13 cellular contexts compared by ENCODE assay signal in the genomic region with DNA sequence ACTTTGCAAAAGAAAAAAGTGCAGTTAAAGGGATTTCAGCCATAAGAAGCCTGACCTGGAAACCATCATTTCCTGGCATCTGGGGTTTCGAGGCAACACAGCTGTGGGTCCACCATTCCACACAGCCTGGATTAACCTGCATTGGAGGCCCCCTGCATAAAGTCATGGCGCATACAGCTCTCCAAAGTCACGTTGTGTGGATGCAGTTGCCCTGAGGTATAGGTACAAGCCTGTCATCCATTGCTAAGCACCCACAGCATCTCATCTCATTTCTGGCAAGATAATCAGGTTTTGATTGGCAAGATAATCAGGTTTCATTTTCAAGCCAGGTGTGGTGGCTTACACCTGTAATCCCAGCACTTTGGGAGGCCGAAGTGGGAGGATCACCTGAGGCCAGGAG. TPM values are rescaled to one million over a fixed set of nuclear protein-coding genes. Genes with fewer than 3 reads are reported as not detected.
DNase-seq lines count a peak whose midpoint lies in the region; ATAC-seq and TF ChIP-seq lines count a peak whose summit lies in the region.
"Had no signal": no experiment of that assay in that cellular context is flagged by ENCODE, and none has a peak within 500 bp of the region (broad histone marks: within the 10 kb centered on the region; RNA-seq: fewer than 3 reads in every experiment).

No MANE protein-coding gene starts in this region.

- TF ChIP-seq CTCF in activated CD8-positive, alpha-beta T cell treated with anti-CD3 and anti-CD28 coated beads for 36 hours (IDR thresholded peaks at IDR 0.05), result no peak
- TF ChIP-seq CTCF in ovary (IDR thresholded peaks at IDR 0.05) (no peak), WERI-Rb-1 (IDR thresholded peaks at IDR 0.05; ENCODE audit: low read depth, low read length) (no peak)

- no peaks in the 10 kb centered on the region for H3K27me3 Mint-ChIP-seq in stimulated activated naive CD8-positive, alpha-beta T cell treated with anti-CD3 and anti-CD28 coated beads, Interleukin-15, Interleukin-2, amounts not matched to agents 100 ng/mL and 50 ng/mL, for 24 hours
- no peaks in the 10 kb centered on the region for H3K27me3 Mint-ChIP-seq in activated CD8-positive, alpha-beta T cell treated with anti-CD3 and anti-CD28 coated beads for 36 hours
- H3K27me3 Mint-ChIP-seq in immature natural killer cell (ENCODE audit: low read depth in 3 of 3), result peaks cover 3 to 5% (median 5%) of the 10 kb centered on the region in 3 donors

- no peaks in the 10 kb centered on the region for H3K36me3 Mint-ChIP-seq in stimulated activated naive CD8-positive, alpha-beta T cell treated with anti-CD3 and anti-CD28 coated beads, Interleukin-15, Interleukin-2, amounts not matched to agents 100 ng/mL and 50 ng/mL, for 24 hours (ENCODE audit: low read depth)
- H3K36me3 Mint-ChIP-seq in activated CD8-positive, alpha-beta T cell treated with anti-CD3 and anti-CD28 coated beads for 36 hours (ENCODE audit: low read depth), result peaks cover 9% of the 10 kb centered on the region
- H3K36me3 Mint-ChIP-seq in immature natural killer cell, result no peaks in the 10 kb centered on the region

- no peak for ATAC-seq in stimulated activated naive CD8-positive, alpha-beta T cell treated with anti-CD3 and anti-CD28 coated beads, Interleukin-15, Interleukin-2, amounts not matched to agents 100 U/mL and 50 U/mL, for 24 hours
- no peak for ATAC-seq in activated CD8-positive, alpha-beta T cell treated with anti-CD3 and anti-CD28 coated beads for 36 hours

- TF ChIP-seq EP300 in ovary (IDR thresholded peaks at IDR 0.05), result no peak

- peak overlapping the region; percentile 97 for H3K27ac Mint-ChIP-seq in stimulated activated naive CD8-positive, alpha-beta T cell treated with anti-CD3 and anti-CD28 coated beads, Interleukin-15, Interleukin-2, amounts not matched to agents 100 ng/mL and 50 ng/mL, for 24 hours
- H3K27ac Mint-ChIP-seq in activated CD8-positive, alpha-beta T cell treated with anti-CD3 and anti-CD28 coated beads for 36 hours, result peak overlapping the region; percentile 96
- peak overlapping the region; percentile 90 to 97 (median 92) for H3K27ac Mint-ChIP-seq in immature natural killer cell

- H3K27me3 ChIP-seq in ovary, result no peaks in the 10 kb centered on the region
- H3K27me3 ChIP-seq in WERI-Rb-1 (ENCODE audit: insufficient read depth, low read depth, severe bottlenecking), result no peaks in the 10 kb centered on the region
- H3K27me3 ChIP-seq: breast epithelium had no signal

- H3K27ac ChIP-seq in ovary (no peak overlapping the region), WERI-Rb-1 (no peak overlapping the region)

- H3K4me3 Mint-ChIP-seq in stimulated activated naive CD8-positive, alpha-beta T cell treated with anti-CD3 and anti-CD28 coated beads, Interleukin-15, Interleukin-2, amounts not matched to agents 100 ng/mL and 50 ng/mL, for 24 hours, result peak overlapping the region; percentile 76
- H3K4me3 Mint-ChIP-seq in activated CD8-positive, alpha-beta T cell treated with anti-CD3 and anti-CD28 coated beads for 36 hours, result peak overlapping the region; percentile 69
- peak overlapping the region in 2 of 5 donors; percentile 64 to 77 for H3K4me3 Mint-ChIP-seq in immature natural killer cell

- CTCF ChIA-PET in activated CD8-positive, alpha-beta T cell treated with anti-CD3 and anti-CD28 coated beads for 36 hours (lab: Charles Lee), result interaction anchor here (0.6 to 18.2 kb wide), 5 partner anchors 35 to 99 kb away, joined by 3 to 506 read pairs (median 4); a partner anchor contains a TSS

- no peaks in the 10 kb centered on the region for H3K9me3 Mint-ChIP-seq in stimulated activated naive CD8-positive, alpha-beta T cell treated with anti-CD3 and anti-CD28 coated beads, Interleukin-15, Interleukin-2, amounts not matched to agents 100 ng/mL and 50 ng/mL, for 24 hours
- H3K9me3 Mint-ChIP-seq in activated CD8-positive, alpha-beta T cell treated with anti-CD3 and anti-CD28 coated beads for 36 hours, result no peaks in the 10 kb centered on the region
- no peaks in the 10 kb centered on the region for H3K9me3 Mint-ChIP-seq in immature natural killer cell

- no peak for TF ChIP-seq POLR2A in ovary (IDR thresholded peaks at IDR 0.05)

- no peak overlapping the region for H3K4me3 ChIP-seq in ovary
- no peak overlapping the region for H3K4me3 ChIP-seq in WERI-Rb-1 (ENCODE audit: low read depth, low read length)
- H3K4me3 ChIP-seq: breast epithelium had no signal

- intact Hi-C loops in activated CD8-positive, alpha-beta T cell treated with anti-CD3 and anti-CD28 coated beads for 36 hours (cut with micrococcal nuclease), result no loop called here
- intact Hi-C loops in ovary (cut with DNase I), result no loop called here

- no peaks in the 10 kb centered on the region for H3K9me3 ChIP-seq in ovary
- H3K9me3 ChIP-seq in WERI-Rb-1 (ENCODE audit: severe bottlenecking), result no peaks in the 10 kb centered on the region
- H3K9me3 ChIP-seq: breast epithelium had no signal

- H3K4me1 Mint-ChIP-seq in stimulated activated naive CD8-positive, alpha-beta T cell treated with anti-CD3 and anti-CD28 coated beads, Interleukin-15, Interleukin-2, amounts not matched to agents 100 ng/mL and 50 ng/mL, for 24 hours (ENCODE audit: low read depth), result peaks cover 99% of the 10 kb centered on the region
- H3K4me1 Mint-ChIP-seq in activated CD8-positive, alpha-beta T cell treated with anti-CD3 and anti-CD28 coated beads for 36 hours (ENCODE audit: low read depth), result peaks cover 92% of the 10 kb centered on the region
- H3K4me1 Mint-ChIP-seq in immature natural killer cell, result peaks cover 36 to 42% of the 10 kb centered on the region in 2 donors

- POLR2A ChIA-PET in activated CD8-positive, alpha-beta T cell treated with anti-CD3 and anti-CD28 coated beads for 36 hours (lab: Charles Lee), result interaction anchor here (1.0 to 27.1 kb wide), 6 partner anchors 11 to 82 kb away, joined by 3 to 766 read pairs (median 88); a partner anchor contains a TSS

- 86 to 97% (median 92%) methylated on average over 4 of the region's 4 CpGs for WGBS in ovary, 3 donors

- no peaks in the 10 kb centered on the region for H3K4me1 ChIP-seq in ovary (ENCODE audit: insufficient read depth)

- DNase-seq in stimulated activated naive CD8-positive, alpha-beta T cell treated with anti-CD3 and anti-CD28 coated beads, Interleukin-15, Interleukin-2, amounts not matched to agents 100 U/mL and 50 U/mL, for 24 hours, result no peak
- no peak for DNase-seq in activated CD8-positive, alpha-beta T cell treated with anti-CD3 and anti-CD28 coated beads for 36 hours
- DNase-seq in immature natural killer cell, result no peak
- DNase-seq in ovary, result no peak
- no peak for DNase-seq in NCI-H1694 treated with DMSO at 0.1 percent for 48 hours (lab: John Stamatoyannopoulos, UW)
- no peak for DNase-seq in DMS 273 (lab: John Stamatoyannopoulos, UW; ENCODE audit: unreplicated experiment)
- no peak for DNase-seq in WERI-Rb-1
- DNase-seq: DMS153, left cardiac atrium, NCI-H1092, NCI-H774 had no signal

- H3K36me3 ChIP-seq in ovary (no peaks in the 10 kb centered on the region), WERI-Rb-1 (no peaks in the 10 kb centered on the region)
- H3K36me3 ChIP-seq: breast epithelium had no signal

RNA-seq across cellular contexts. Expression of a gene that starts 54.5 kb away (rescaled TPM):
- total RNA-seq in activated CD8-positive, alpha-beta T cell treated with anti-CD3 and anti-CD28 coated beads for 36 hours, result 100 to 1,000 TPM; 112 to 113 TPM
- polyA plus RNA-seq in immature natural killer cell, result 100 to 1,000 TPM in 1 of 3 donors, 10 to 100 TPM in 2; 63.6 to 114 (median 84.4) TPM
- 1 to 10 TPM in 5 of 7 donors, under 1 TPM in 2; 0.58 to 2.3 (median 1.4) TPM for total RNA-seq in ovary
- 1 to 10 TPM in 1 of 2 donors, under 1 TPM in 1; 0.65 to 5.1 TPM for polyA plus RNA-seq in ovary

Comparison
In these comparisons a context has a peak if more than half of its experiments do, and no peak if none do; other contexts are left out.
1. RNA of a gene that starts 54.5 kb away (total RNA-seq): 112 to 113 TPM in activated CD8-positive, alpha-beta T cell treated with anti-CD3 and anti-CD28 coated beads for 36 hours; 0.58 to 2.3 TPM in ovary; every median in the first group is over 10 times any median in the second.
2. Peak in every context shown above with its lines, with median percentiles within 50 percentile points of each other: H3K27ac Mint-ChIP-seq.